In the genomic region with DNA sequence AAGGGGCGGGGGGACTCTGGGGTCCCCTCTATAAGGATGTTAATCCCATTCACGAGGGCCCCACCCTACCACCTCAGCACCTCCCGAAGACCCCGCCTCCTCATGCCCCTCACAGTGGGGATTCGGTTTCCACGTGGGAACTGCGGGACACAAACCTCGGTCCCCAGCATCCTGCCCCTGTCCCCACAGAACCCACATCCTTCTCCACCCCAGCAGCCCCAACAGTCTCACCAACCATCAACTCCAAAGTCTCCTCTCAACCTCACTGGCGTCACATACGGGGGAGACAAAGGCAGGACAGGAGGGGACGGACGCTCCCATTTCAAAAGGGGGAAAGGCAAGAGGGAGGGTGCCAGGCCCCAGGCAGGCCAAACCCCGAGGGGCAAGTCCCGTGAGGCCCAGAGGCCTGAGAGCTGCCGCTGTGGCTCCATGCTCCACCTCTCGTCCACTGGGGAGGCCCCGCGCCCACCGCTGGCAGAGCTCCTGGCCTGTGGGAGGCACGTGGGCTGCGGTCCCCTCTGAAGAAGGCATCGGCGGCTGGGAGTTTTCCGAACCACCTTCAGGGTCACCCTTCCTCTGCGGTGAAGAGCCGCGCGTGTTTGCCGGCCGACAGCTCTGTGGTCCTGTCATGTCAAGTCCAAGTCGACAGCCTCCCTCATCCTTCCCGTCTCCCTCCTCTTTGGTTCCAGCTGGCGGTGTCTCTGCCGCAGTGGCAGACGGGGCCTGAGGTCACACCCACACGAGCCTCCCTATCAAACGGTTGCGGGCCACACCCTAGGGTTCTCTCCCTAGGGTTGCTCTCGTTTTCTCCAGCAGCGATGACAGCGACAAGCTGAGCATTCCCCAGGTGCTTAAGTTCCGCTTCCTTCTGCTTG, we compare ENCODE assay signal across 12 cellular contexts.
DNase-seq lines count a peak whose midpoint lies in the region; ATAC-seq and TF ChIP-seq lines count a peak whose summit lies in the region.
"Had no signal": no experiment of that assay in that cellular context is flagged by ENCODE, and none has a peak within 500 bp of the region (broad histone marks: within the 10 kb centered on the region; RNA-seq: fewer than 3 reads in every experiment).

No MANE protein-coding gene starts in this region.

- peak; percentile 1 for DNase-seq in stimulated activated CD4-positive, alpha-beta T cell treated with anti-CD3 and anti-CD28 coated beads, Interleukin-4, amount 100 ng/mL, for 1 hour
- no peak for DNase-seq in stimulated activated CD4-positive, alpha-beta T cell treated with anti-CD3 and anti-CD28 coated beads, Interleukin-15, amount 100 ng/mL, for 24 hours
- peak; percentile 11 for DNase-seq in central memory CD4-positive, alpha-beta T cell
- DNase-seq in naive thymus-derived CD8-positive, alpha-beta T cell = peak in 4 of 10 donors; percentile 1 to 36 (median 24)
- DNase-seq in hepatic stellate cell (ENCODE audit: low spot score) = no peak
- no peak for DNase-seq in HFFc6
- DNase-seq in T1000 (lab: John Stamatoyannopoulos, UW) = no peak
- DNase-seq: COR-L47, NCI-H1930, SIG-M5 had no signal

- H3K9me3 Mint-ChIP-seq in naive thymus-derived CD8-positive, alpha-beta T cell = no peaks in the 10 kb centered on the region
- H3K9me3 Mint-ChIP-seq in HFFc6 = no peaks in the 10 kb centered on the region

- H3K36me3 Mint-ChIP-seq in naive thymus-derived CD8-positive, alpha-beta T cell = peaks cover 0 to 2% (median 0%) of the 10 kb centered on the region in 3 donors
- no peaks in the 10 kb centered on the region for H3K36me3 Mint-ChIP-seq in HFFc6 (ENCODE audit: low read depth)

- peaks cover 8 to 47% (median 20%) of the 10 kb centered on the region in 4 donors for H3K4me1 Mint-ChIP-seq in naive thymus-derived CD8-positive, alpha-beta T cell
- H3K4me1 Mint-ChIP-seq in HFFc6 (ENCODE audit: low read depth) = no peaks in the 10 kb centered on the region

- peak overlapping the region in 9 of 10 donors; percentile 37 to 94 (median 85) for H3K27ac Mint-ChIP-seq in naive thymus-derived CD8-positive, alpha-beta T cell
- no peak overlapping the region for H3K27ac Mint-ChIP-seq in HFFc6

- H3K27me3 Mint-ChIP-seq in naive thymus-derived CD8-positive, alpha-beta T cell = no peaks in the 10 kb centered on the region
- H3K27me3 Mint-ChIP-seq in HFFc6 (ENCODE audit: insufficient read depth) = no peaks in the 10 kb centered on the region; the same call in 1 of the 2 replicates

- POLR2A ChIA-PET in naive thymus-derived CD8-positive, alpha-beta T cell (lab: Charles Lee) = no interaction called here

- ATAC-seq in naive thymus-derived CD8-positive, alpha-beta T cell = peak in 1 of 2 donors; percentile 78
- no peak for ATAC-seq in GM18517 (IDR thresholded peaks at IDR 0.05; ENCODE audit: unreplicated experiment)
- ATAC-seq: heart right ventricle had no signal

- no peak for TF ChIP-seq CTCF in HFFc6 (IDR thresholded peaks at IDR 0.05)

- peak overlapping the region in 6 of 10 donors; percentile 23 to 58 (median 51) for H3K4me3 Mint-ChIP-seq in naive thymus-derived CD8-positive, alpha-beta T cell
- H3K4me3 Mint-ChIP-seq in HFFc6 = no peak overlapping the region

Comparison
In these comparisons a context has a peak if more than half of its experiments do, and no peak if none do; other contexts are left out.
1. DNase-seq: peak in stimulated activated CD4-positive, alpha-beta T cell treated with anti-CD3 and anti-CD28 coated beads, Interleukin-4, amount 100 ng/mL, for 1 hour (single experiment) and central memory CD4-positive, alpha-beta T cell (single experiment); none in stimulated activated CD4-positive, alpha-beta T cell treated with anti-CD3 and anti-CD28 coated beads, Interleukin-15, amount 100 ng/mL, for 24 hours (single experiment), hepatic stellate cell (single experiment), HFFc6 (single experiment) and T1000 (single experiment).